In genomic region chr1:15684468-15685283, GRCh38 we compare ENCODE assay signal across 8 cellular contexts. TPM values are rescaled to one million over a fixed set of nuclear protein-coding genes. Genes with fewer than 3 reads are reported as not detected.
DNase-seq lines count a peak whose midpoint lies in the region; ATAC-seq and TF ChIP-seq lines count a peak whose summit lies in the region.

No MANE protein-coding gene starts in this region.

- peak; percentile 58 to 62 for ATAC-seq in natural killer cell treated with Interleukin-12 subunit alpha and Interleukin-12 subunit beta and Interleukin-15 and Interleukin-18, amount 100 ng/mL, for 72 hours

- peak overlapping the region; percentile 69 to 86 for H3K27ac Mint-ChIP-seq in natural killer cell treated with Interleukin-12 subunit alpha and Interleukin-12 subunit beta and Interleukin-15 and Interleukin-18, amount 100 ng/mL, for 72 hours

- H3K36me3 Mint-ChIP-seq in natural killer cell treated with Interleukin-12 subunit alpha and Interleukin-12 subunit beta and Interleukin-15 and Interleukin-18, amount 100 ng/mL, for 72 hours, result no peaks in the 10 kb centered on the region

- DNase-seq in A673 (ENCODE audit: low spot score) (no peak), GM13977 (ENCODE audit: low spot score) (peak; percentile 57), LHCN-M2 (ENCODE audit: low read depth) (peak; percentile 13), activated T-cell treated with anti-CD3 and anti-CD28 coated beads for 48 hours (ENCODE audit: low read depth) (peak; percentile 27), fibroblast of gingiva (ENCODE audit: low read depth) (peak; percentile 16), GDM1 (lab: John Stamatoyannopoulos, UW) (no peak), H4 (ENCODE audit: low spot score) (no peak)
- DNase-seq in natural killer cell treated with Interleukin-12 subunit alpha and Interleukin-12 subunit beta and Interleukin-15 and Interleukin-18, amount 100 ng/mL, for 72 hours (ENCODE audit: low spot score), result no peak

- H3K4me1 Mint-ChIP-seq in natural killer cell treated with Interleukin-12 subunit alpha and Interleukin-12 subunit beta and Interleukin-15 and Interleukin-18, amount 100 ng/mL, for 72 hours (ENCODE audit: low read depth in 2 of 2), result peaks cover 27 to 30% of the 10 kb centered on the region in 2 donors

- CTCF ChIA-PET in A673 (lab: Charles Lee), result no interaction called here

- no peaks in the 10 kb centered on the region for H3K9me3 ChIP-seq in A673 (ENCODE audit: low read depth, low read length, poor library complexity, severe bottlenecking)

- TF ChIP-seq CTCF in A673 (conservative IDR thresholded peaks at IDR 0.05; ENCODE audit: low read depth, low read length) (no peak), GM13977 (IDR thresholded peaks at IDR 0.05; ENCODE audit: extremely low read depth, insufficient read depth, missing control alignments) (no peak)

- in situ Hi-C loops in GM13977 (cut with MboI; ENCODE audit: low pct_unique_long_range_greater_than_20kb, low sequenced_read_pairs, unreplicated experiment), result no loop called here

- no peaks in the 10 kb centered on the region for H3K27me3 ChIP-seq in A673 (replicated peaks; ENCODE audit: insufficient read depth, low read depth, low read length, poor library complexity)

- peaks cover 3% of the 10 kb centered on the region for H3K4me1 ChIP-seq in A673 (ENCODE audit: insufficient read depth, low read length, poor library complexity, severe bottlenecking)

- H3K4me3 ChIP-seq in A673 (ENCODE audit: low read depth, low read length, poor library complexity, severe bottlenecking), result peak overlapping the region; percentile 73

- H3K27ac ChIP-seq in A673 (ENCODE audit: low read depth, low read length, poor library complexity, severe bottlenecking), result peak overlapping the region; percentile 81

- intact Hi-C loops in A673 (cut with micrococcal nuclease; ENCODE audit: unreplicated experiment), result no loop called here

- BruUV-seq in A673 (replicated peaks; lab: Mats Ljungman, UMichigan), result no TSS peak

- peak overlapping the region; percentile 85 for H3K4me3 Mint-ChIP-seq in natural killer cell treated with Interleukin-12 subunit alpha and Interleukin-12 subunit beta and Interleukin-15 and Interleukin-18, amount 100 ng/mL, for 72 hours

- peaks cover 0 to under 1% of the 10 kb centered on the region in 2 donors for H3K27me3 Mint-ChIP-seq in natural killer cell treated with Interleukin-12 subunit alpha and Interleukin-12 subunit beta and Interleukin-15 and Interleukin-18, amount 100 ng/mL, for 72 hours

- H3K36me3 ChIP-seq in A673 (ENCODE audit: insufficient read depth, low read length, poor library complexity, severe bottlenecking), result no peaks in the 10 kb centered on the region

- H3K9me3 Mint-ChIP-seq in natural killer cell treated with Interleukin-12 subunit alpha and Interleukin-12 subunit beta and Interleukin-15 and Interleukin-18, amount 100 ng/mL, for 72 hours, result no peaks in the 10 kb centered on the region

- POLR2A ChIA-PET in A673 (lab: Charles Lee; ENCODE audit: low non-redundant PET), result interaction anchor here (0.6 kb wide), 2 partner anchors 34 to 107 kb away, joined by 3 to 4 read pairs; no protein-coding TSS in a partner anchor

RNA-seq across cellular contexts. Expression of gene PLEKHM2, which starts 0.6 kb away (rescaled TPM):
- total RNA-seq in A673 (2021), result 53.9 and 56.2 TPM in 2 replicates
- total RNA-seq in LHCN-M2 (2014; rRNA removed), result 31.9 and 37.0 TPM in 2 replicates
- polyA plus RNA-seq in LHCN-M2 (2012), result 45.8 TPM
- 10 to 100 TPM; 48.0 to 65.1 TPM for total RNA-seq in natural killer cell treated with Interleukin-12 subunit alpha and Interleukin-12 subunit beta and Interleukin-15 and Interleukin-18, amount 100 ng/mL, for 72 hours
- total RNA-seq in H4 (2014; rRNA removed; shearing (Covaris generic)), result 13.4 and 18.6 TPM in 2 replicates

RNA-seq across cellular contexts. Expression of gene SLC25A34, which starts 51.4 kb away (rescaled TPM):
- total RNA-seq in A673 (2021) (3.2 TPM in 2 replicates), LHCN-M2 (2014; rRNA removed) (0.19 and 0.40 TPM in 2 replicates)
- 0.16 TPM for polyA plus RNA-seq in LHCN-M2 (2012)
- total RNA-seq in natural killer cell treated with Interleukin-12 subunit alpha and Interleukin-12 subunit beta and Interleukin-15 and Interleukin-18, amount 100 ng/mL, for 72 hours, result 1 to 10 TPM in 1 of 2 donors, under 1 TPM in 1; 0.88 to 1.9 TPM
- total RNA-seq in H4 (2014; rRNA removed; shearing (Covaris generic)), result 0.10 and 0.47 TPM in 2 replicates

RNA-seq across cellular contexts. Expression of gene TMEM82, which starts 57.6 kb away (rescaled TPM):
- total RNA-seq in A673 (2021), result not detected in 2 replicates
- 0.11 TPM in 1 of 2 replicates, not detected in the other for total RNA-seq in LHCN-M2 (2014; rRNA removed)
- not detected for polyA plus RNA-seq in LHCN-M2 (2012)
- not detected for total RNA-seq in natural killer cell treated with Interleukin-12 subunit alpha and Interleukin-12 subunit beta and Interleukin-15 and Interleukin-18, amount 100 ng/mL, for 72 hours
- total RNA-seq in H4 (2014; rRNA removed; shearing (Covaris generic)), result not detected in 2 replicates

Comparison
In these comparisons a context has a peak if more than half of its experiments do, and no peak if none do; other contexts are left out.
1. DNase-seq: peak in GM13977 (single experiment), LHCN-M2 (single experiment), activated T-cell treated with anti-CD3 and anti-CD28 coated beads for 48 hours (single experiment) and fibroblast of gingiva (single experiment); none in A673 (single experiment), natural killer cell treated with Interleukin-12 subunit alpha and Interleukin-12 subunit beta and Interleukin-15 and Interleukin-18, amount 100 ng/mL, for 72 hours (single experiment), GDM1 (single experiment) and H4 (single experiment).